Comparison of ENCODE assay signal across 8 cellular contexts in genomic region chr12:87661770-87662402, GRCh38.
DNase-seq lines count a peak whose midpoint lies in the region; ATAC-seq and FAIRE-seq lines count a peak whose summit lies in the region.

No MANE protein-coding gene starts in this region.

- H3K27ac Mint-ChIP-seq in activated CD4-positive, alpha-beta T cell treated with anti-CD3 and anti-CD28 coated beads, Interleukin-2, amount 10 ng/mL, durations not matched to agents 7 days and 5 days: no peak overlapping the region
- peak overlapping the region in 1 of 2 donors; percentile 36 for H3K27ac Mint-ChIP-seq in T-cell
- peak overlapping the region in 2 of 9 donors; percentile 37 to 60 for H3K27ac Mint-ChIP-seq in naive thymus-derived CD4-positive, alpha-beta T cell

- H3K9me3 ChIP-seq in naive thymus-derived CD4-positive, alpha-beta T cell (ENCODE audit: control insufficient read depth in 2 of 3, low read length in 3 of 3): no peaks in the 10 kb centered on the region

- no peaks in the 10 kb centered on the region for H3K27me3 Mint-ChIP-seq in activated CD4-positive, alpha-beta T cell treated with anti-CD3 and anti-CD28 coated beads, Interleukin-2, amount 10 ng/mL, durations not matched to agents 7 days and 5 days
- no peaks in the 10 kb centered on the region for H3K27me3 Mint-ChIP-seq in T-cell
- H3K27me3 Mint-ChIP-seq in naive thymus-derived CD4-positive, alpha-beta T cell: no peaks in the 10 kb centered on the region

- CTCF ChIA-PET in activated CD4-positive, alpha-beta T cell treated with anti-CD3 and anti-CD28 coated beads, Interleukin-2, amount 10 ng/mL, durations not matched to agents 7 days and 5 days (lab: Charles Lee): no interaction called here
- CTCF ChIA-PET in T-cell (lab: Charles Lee): no interaction called here
- CTCF ChIA-PET in naive thymus-derived CD4-positive, alpha-beta T cell (lab: Charles Lee): no interaction called here

- no peak overlapping the region for H3K27ac ChIP-seq in naive thymus-derived CD4-positive, alpha-beta T cell (ENCODE audit: low read depth, low read length)

- H3K27me3 ChIP-seq in naive thymus-derived CD4-positive, alpha-beta T cell (ENCODE audit: control insufficient read depth in 2 of 2, insufficient read depth in 2 of 2, low read length in 2 of 2): no peaks in the 10 kb centered on the region

- no peak for FAIRE-seq in urothelium cell line (lab: Jason Lieb, UNC)

- POLR2A ChIA-PET in activated CD4-positive, alpha-beta T cell treated with anti-CD3 and anti-CD28 coated beads, Interleukin-2, amount 10 ng/mL, durations not matched to agents 7 days and 5 days (lab: Charles Lee): no interaction called here
- POLR2A ChIA-PET in T-cell (lab: Charles Lee): no interaction called here
- POLR2A ChIA-PET in naive thymus-derived CD4-positive, alpha-beta T cell (lab: Charles Lee): no interaction called here

- DNase-seq in activated CD4-positive, alpha-beta T cell treated with anti-CD3 and anti-CD28 coated beads, Interleukin-2, amount 10 ng/mL, durations not matched to agents 7 days and 5 days: no peak
- no peak for DNase-seq in activated CD4-positive, alpha-beta T cell treated with anti-CD3 and anti-CD28 coated beads, Interleukin-2, amount 50 U/mL, for 48 hours
- DNase-seq in T-cell (no peak), DMS79 (lab: John Stamatoyannopoulos, UW) (no peak), KG1 (lab: John Stamatoyannopoulos, UW) (no peak), urothelium cell line (ENCODE audit: low spot score) (no peak)
- DNase-seq in naive thymus-derived CD4-positive, alpha-beta T cell: no peak

- no peaks in the 10 kb centered on the region for H3K4me1 ChIP-seq in naive thymus-derived CD4-positive, alpha-beta T cell (ENCODE audit: control insufficient read depth in 2 of 2, insufficient read depth in 2 of 2, low read length in 2 of 2)

- peaks cover 1% of the 10 kb centered on the region for H3K4me1 Mint-ChIP-seq in activated CD4-positive, alpha-beta T cell treated with anti-CD3 and anti-CD28 coated beads, Interleukin-2, amount 10 ng/mL, durations not matched to agents 7 days and 5 days
- peaks cover 13 to 16% (median 15%) of the 10 kb centered on the region in 3 donors for H3K4me1 Mint-ChIP-seq in T-cell
- H3K4me1 Mint-ChIP-seq in naive thymus-derived CD4-positive, alpha-beta T cell: peaks cover 0 to 21% (median 4%) of the 10 kb centered on the region in 7 donors

- ATAC-seq in HG03135 (IDR thresholded peaks at IDR 0.05; ENCODE audit: unreplicated experiment) (peak; percentile 92), T-cell (replicated peaks in 1 of 4) (no peak)
- ATAC-seq in naive thymus-derived CD4-positive, alpha-beta T cell: peak; percentile 51

- no peaks in the 10 kb centered on the region for H3K36me3 Mint-ChIP-seq in activated CD4-positive, alpha-beta T cell treated with anti-CD3 and anti-CD28 coated beads, Interleukin-2, amount 10 ng/mL, durations not matched to agents 7 days and 5 days (ENCODE audit: low read depth)
- no peaks in the 10 kb centered on the region for H3K36me3 Mint-ChIP-seq in T-cell
- H3K36me3 Mint-ChIP-seq in naive thymus-derived CD4-positive, alpha-beta T cell: no peaks in the 10 kb centered on the region

- H3K4me3 ChIP-seq in naive thymus-derived CD4-positive, alpha-beta T cell (ENCODE audit: low read length): peak overlapping the region; percentile 20

- intact Hi-C loops in naive thymus-derived CD4-positive, alpha-beta T cell (cut with micrococcal nuclease): no loop called here

- H3K36me3 ChIP-seq in naive thymus-derived CD4-positive, alpha-beta T cell (ENCODE audit: control insufficient read depth in 2 of 3, insufficient read depth in 3 of 3, low read length in 3 of 3): no peaks in the 10 kb centered on the region

- H3K9me3 Mint-ChIP-seq in activated CD4-positive, alpha-beta T cell treated with anti-CD3 and anti-CD28 coated beads, Interleukin-2, amount 10 ng/mL, durations not matched to agents 7 days and 5 days: no peaks in the 10 kb centered on the region
- H3K9me3 Mint-ChIP-seq in T-cell: no peaks in the 10 kb centered on the region
- peaks cover 0 to 1% (median 0%) of the 10 kb centered on the region in 11 donors for H3K9me3 Mint-ChIP-seq in naive thymus-derived CD4-positive, alpha-beta T cell

- H3K4me3 Mint-ChIP-seq in activated CD4-positive, alpha-beta T cell treated with anti-CD3 and anti-CD28 coated beads, Interleukin-2, amount 10 ng/mL, durations not matched to agents 7 days and 5 days: peak overlapping the region; percentile 26
- peak overlapping the region; percentile 41 to 71 (median 60) for H3K4me3 Mint-ChIP-seq in T-cell
- peak overlapping the region in 9 of 10 donors; percentile 1 to 72 (median 49) for H3K4me3 Mint-ChIP-seq in naive thymus-derived CD4-positive, alpha-beta T cell

Comparison
In these comparisons a context has a peak if more than half of its experiments do, and no peak if none do; other contexts are left out.
1. ATAC-seq: peak in HG03135 (single experiment) and naive thymus-derived CD4-positive, alpha-beta T cell (single experiment); none in T-cell (0 of 4).
2. Peak in every context shown above with its lines, with median percentiles within 50 percentile points of each other: H3K4me3 Mint-ChIP-seq.